In the genomic region with DNA sequence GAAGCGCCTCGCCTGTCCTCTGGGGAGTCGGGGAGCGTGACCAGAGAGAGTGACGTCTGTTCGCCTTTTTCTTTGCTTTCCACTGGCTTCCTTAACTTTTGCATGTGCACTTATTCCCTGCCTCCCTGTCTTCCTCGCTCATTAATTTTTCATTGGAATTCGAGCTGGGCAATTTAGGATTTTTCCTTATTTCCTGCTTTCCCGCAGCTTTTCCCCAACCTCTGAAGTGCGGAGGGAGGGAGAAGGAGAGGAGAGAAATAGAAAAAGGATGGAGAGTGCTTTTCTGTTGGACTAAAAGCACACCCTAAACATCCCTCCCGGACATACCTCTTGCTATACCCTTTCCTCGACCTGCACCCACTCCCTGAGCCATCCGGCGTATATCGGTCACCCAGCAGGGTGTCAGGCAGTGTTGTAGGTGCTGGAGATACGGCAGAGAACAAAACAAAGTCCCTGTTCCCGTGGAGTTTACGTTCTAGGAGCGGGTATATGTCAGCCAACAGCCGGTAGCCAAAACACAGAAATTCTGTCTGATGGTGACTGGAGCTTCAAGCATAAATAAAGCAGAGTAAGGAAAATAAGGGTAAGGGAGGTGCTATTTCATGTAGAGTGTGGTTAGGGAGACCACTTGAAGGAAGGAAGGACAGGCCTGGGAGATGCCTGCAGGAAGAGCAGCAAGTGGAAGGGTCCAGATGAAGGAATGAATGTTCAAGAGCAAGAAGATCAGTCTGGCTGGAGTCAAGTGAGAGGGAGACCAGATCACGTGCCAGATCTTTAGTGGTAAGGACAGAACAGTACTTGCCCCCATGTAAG, we compare ENCODE assay signal across 8 cellular contexts. TPM values are rescaled to one million over a fixed set of nuclear protein-coding genes. Genes with fewer than 3 reads are reported as not detected.
A peak's percentile ranks its signal among the peaks of the same experiment; 100 is the strongest.
DNase-seq lines count a peak whose midpoint lies in the region; ATAC-seq and TF ChIP-seq lines count a peak whose summit lies in the region.

No MANE protein-coding gene starts in this region.

- H2AFZ ChIP-seq in ACC112 (ENCODE audit: low read length, unreplicated experiment) = peak overlapping the region; percentile 94

- DNase-seq in astrocyte of the hippocampus (ENCODE audit: low read depth, low spot score) (peak; percentile 10), lung (ENCODE audit: low spot score) (no peak), aorta (no peak), DMS79 treated with DMSO at 0.1 percent for 48 hours (lab: John Stamatoyannopoulos, UW) (no peak), AG20443 (ENCODE audit: low spot score) (no peak)

- H3K4me3 ChIP-seq in ACC112 (ENCODE audit: low read depth, low read length) = peak overlapping the region; percentile 85
- H3K4me3 ChIP-seq in HUES48 (ENCODE audit: low read depth, low read length) = peak overlapping the region; percentile 87
- peak overlapping the region; percentile 97 for H3K4me3 ChIP-seq in lung
- H3K4me3 ChIP-seq in aorta (ENCODE audit: low read length in 2 of 2) = peak overlapping the region; percentile 12 to 91

- intact Hi-C loops in aorta (cut with DNase I) = no loop called here

- H3K9me3 ChIP-seq in HUES48 (ENCODE audit: control insufficient read depth, insufficient read depth, low read length) (no peaks in the 10 kb centered on the region), lung (ENCODE audit: control insufficient read depth in 2 of 2, insufficient read depth in 1 of 2, low read length in 1 of 2) (no peaks in the 10 kb centered on the region), aorta (ENCODE audit: control insufficient read depth, low read length) (no peaks in the 10 kb centered on the region)

- H3K36me3 ChIP-seq in ACC112 (ENCODE audit: insufficient read depth, low read length) = peaks cover 5% of the 10 kb centered on the region; the same call in 1 of the 2 replicates
- peaks cover 4% of the 10 kb centered on the region; the same call in 1 of the 2 replicates for H3K36me3 ChIP-seq in HUES48 (ENCODE audit: control insufficient read depth, insufficient read depth, low read length)
- no peaks in the 10 kb centered on the region for H3K36me3 ChIP-seq in lung (ENCODE audit: control insufficient read depth in 2 of 2, insufficient read depth in 2 of 2, low read length in 2 of 2)
- no peaks in the 10 kb centered on the region for H3K36me3 ChIP-seq in aorta (ENCODE audit: control insufficient read depth in 1 of 2, insufficient read depth in 2 of 2, low read length in 1 of 2)

- H3K4me1 ChIP-seq in ACC112 (ENCODE audit: control insufficient read depth, insufficient read depth, low read length, unreplicated experiment) (peaks cover 27% of the 10 kb centered on the region), HUES48 (ENCODE audit: control insufficient read depth, insufficient read depth, low read length) (peaks cover 17% of the 10 kb centered on the region), lung (ENCODE audit: control insufficient read depth in 2 of 2, insufficient read depth in 2 of 2, low read length in 2 of 2) (peaks cover 6 to 8% of the 10 kb centered on the region in 2 donors), aorta (ENCODE audit: control insufficient read depth in 1 of 2, insufficient read depth in 2 of 2, low read length in 2 of 2) (no peaks in the 10 kb centered on the region)

- no peak for TF ChIP-seq CTCF in lung (IDR thresholded peaks at IDR 0.05; ENCODE audit: control extremely low read depth, extremely low read depth)

- ATAC-seq in lung (ENCODE audit: insufficient read depth, low FRiP score) (no peak), aorta (ENCODE audit: low FRiP score) (no peak), GM21737 (IDR thresholded peaks at IDR 0.05; ENCODE audit: unreplicated experiment) (no peak)

- 64 to 65% methylated on average over 21 of the region's 21 CpGs for WGBS in lung, 2 donors
- 44 to 50% methylated on average over 21 of the region's 21 CpGs for WGBS in aorta, 2 donors

- H3K27me3 ChIP-seq in ACC112 (ENCODE audit: insufficient read depth, low read length) = no peaks in the 10 kb centered on the region
- H3K27me3 ChIP-seq in HUES48 (ENCODE audit: control insufficient read depth, insufficient read depth, low read length) = peaks cover 16% of the 10 kb centered on the region
- H3K27me3 ChIP-seq in lung (ENCODE audit: control insufficient read depth, insufficient read depth) = no peaks in the 10 kb centered on the region
- H3K27me3 ChIP-seq in aorta (ENCODE audit: control insufficient read depth in 1 of 2, insufficient read depth in 2 of 2, low read length in 1 of 2) = no peaks in the 10 kb centered on the region

- H3K79me2 ChIP-seq in ACC112 (ENCODE audit: control insufficient read depth, insufficient read depth, low read length, unreplicated experiment) = peaks cover 43% of the 10 kb centered on the region

- H3K27ac ChIP-seq in ACC112 (ENCODE audit: low read depth, low read length) = peak overlapping the region; percentile 80; the same call in 1 of the 2 replicates
- H3K27ac ChIP-seq in HUES48 (ENCODE audit: low read depth, low read length) = peak overlapping the region; percentile 90
- H3K27ac ChIP-seq in lung (ENCODE audit: low read depth in 1 of 2, low read length in 1 of 2) = peak overlapping the region in 1 of 2 donors; percentile 85
- no peak overlapping the region for H3K27ac ChIP-seq in aorta (ENCODE audit: low read depth in 1 of 2, low read length in 2 of 2)

- peak overlapping the region; percentile 88 for H3K9ac ChIP-seq in HUES48 (ENCODE audit: low read depth, low read length)

RNA-seq across cellular contexts. Expression of a gene that starts 0.6 kb away (rescaled TPM):
- total RNA-seq in lung = 10 to 100 TPM; 45.2 to 91.8 TPM
- 10 to 100 TPM; 23.0 to 30.5 TPM for polyA plus RNA-seq in lung
- 10 to 100 TPM; 62.9 to 64.9 TPM for total RNA-seq in aorta
- 10 to 100 TPM; 40.4 to 55.8 TPM for polyA plus RNA-seq in aorta

Comparison
In these comparisons a context has a peak if more than half of its experiments do, and no peak if none do; other contexts are left out.
1. H3K27ac ChIP-seq: peak in ACC112 (single experiment) and HUES48 (single experiment); none in aorta (0 of 2).
2. Peak in every context shown above with its lines, with median percentiles within 50 percentile points of each other: H3K4me3 ChIP-seq.